In genomic region chr4:10196191-10196590, GRCh38 we compare ENCODE assay signal across 20 cellular contexts.
DNase-seq lines count a peak whose midpoint lies in the region; ATAC-seq, FAIRE-seq and TF ChIP-seq lines count a peak whose summit lies in the region.
"Had no signal": no experiment of that assay in that cellular context is flagged by ENCODE, and none has a peak within 500 bp of the region (broad histone marks: within the 10 kb centered on the region; RNA-seq: fewer than 3 reads in every experiment).

No MANE protein-coding gene starts in this region.

- no peak overlapping the region for H3K14ac ChIP-seq in IMR-90 (replicated peaks; ENCODE audit: low read depth, low read length)

- no peak overlapping the region for H2BK120ac ChIP-seq in IMR-90 (ENCODE audit: low read depth, low read length)

- intact Hi-C loops in IMR-90 (cut with micrococcal nuclease) (no loop called here), K562 (cut with micrococcal nuclease) (no loop called here)

- no peak overlapping the region for H4K91ac ChIP-seq in IMR-90 (ENCODE audit: insufficient read depth, low read depth, low read length)

- DNase-seq in A549 (ENCODE audit: low read depth in 1 of 2, low spot score in 1 of 2) (no peak), IMR-90 (no peak), K562 (ENCODE audit: extremely low read depth in 1 of 4, low spot score in 3 of 4) (no peak), pons (ENCODE audit: low spot score) (peak; percentile 0), activated gamma-delta T cell treated with Interleukin-2 at 50 U/mL for 16 hours (no peak), DMS53 (lab: John Stamatoyannopoulos, UW) (no peak)
- DNase-seq: 8988T; ACHN; BE2C; CD4-positive, alpha-beta memory T cell; DMS153; DND-41; GDM1; HCEC 1CT had no signal

- in situ Hi-C loops in IMR-90 (cut with MboI; ENCODE audit: low sequenced_read_pairs), result loop anchor here (25.0 kb wide), 1 partner anchor 109 kb away; no protein-coding TSS in a partner anchor
- in situ Hi-C loops in K562 (cut with MboI), result no loop called here

- TF ChIP-seq CTCF in A549 (IDR thresholded peaks at IDR 0.05) (no peak), IMR-90 (conservative IDR thresholded peaks at IDR 0.05; ENCODE audit: low read depth, low read length) (no peak), K562 (IDR thresholded peaks at IDR 0.05 in 2 of 3, conservative IDR thresholded peaks at IDR 0.05 in 1 of 3; ENCODE audit: insufficient read depth in 2 of 3, low read depth in 1 of 3, low read length in 3 of 3) (no peak)

- H3K4me3 ChIP-seq in A549 (no peak overlapping the region), IMR-90 (ENCODE audit: insufficient read depth, low read depth, low read length) (no peak overlapping the region), K562 (no peak overlapping the region)

- H3K27ac ChIP-seq in A549 (no peak overlapping the region), IMR-90 (ENCODE audit: insufficient read depth, low read length) (no peak overlapping the region), K562 (ENCODE audit: extremely low read depth, low read depth, low read length) (no peak overlapping the region)
- H3K27ac ChIP-seq: C4-2B, KMS-11 had no signal

- H3K27me3 ChIP-seq in IMR-90 (ENCODE audit: control insufficient read depth, insufficient read depth, low read length), result no peaks in the 10 kb centered on the region
- H3K27me3 ChIP-seq in K562 (ENCODE audit: control insufficient read depth in 2 of 2, insufficient read depth in 2 of 2, low read length in 2 of 2), result no peaks in the 10 kb centered on the region
- H3K27me3 ChIP-seq: BE2C had no signal

- no peaks in the 10 kb centered on the region for H3K9me1 ChIP-seq in IMR-90 (ENCODE audit: insufficient read depth, low read length)
- no peaks in the 10 kb centered on the region for H3K9me1 ChIP-seq in K562 (ENCODE audit: control insufficient read depth, insufficient read depth, low read length)

- no peak overlapping the region for H2BK20ac ChIP-seq in IMR-90 (ENCODE audit: low read depth, low read length)

- H3K36me3 ChIP-seq in IMR-90 (ENCODE audit: control insufficient read depth, insufficient read depth, low read length), result no peaks in the 10 kb centered on the region
- no peaks in the 10 kb centered on the region for H3K36me3 ChIP-seq in K562 (ENCODE audit: control insufficient read depth, insufficient read depth, low read length)
- H3K36me3 ChIP-seq: BE2C had no signal

- H2AK5ac ChIP-seq in IMR-90 (ENCODE audit: low read depth, low read length), result no peak overlapping the region

- FAIRE-seq in A549 (lab: Jason Lieb, UNC), result no peak
- FAIRE-seq in K562 (lab: Jason Lieb, UNC), result no peak
- FAIRE-seq: D721Med, GM12892, H1 had no signal

- no peaks in the 10 kb centered on the region for H3K9me3 ChIP-seq in A549
- H3K9me3 ChIP-seq in IMR-90 (ENCODE audit: control insufficient read depth, insufficient read depth, low read length), result no peaks in the 10 kb centered on the region
- H3K9me3 ChIP-seq in K562 (replicated peaks; ENCODE audit: control insufficient read depth, insufficient read depth, low read depth, low read length), result no peaks in the 10 kb centered on the region
- H3K9me3 ChIP-seq: BE2C had no signal

- TF ChIP-seq POLR2A in A549 (IDR thresholded peaks at IDR 0.05; ENCODE audit: low read length) (no peak), IMR-90 (IDR thresholded peaks at IDR 0.05; ENCODE audit: low read depth, low read length) (no peak), K562 (conservative IDR thresholded peaks at IDR 0.05) (no peak)

- H2AFZ ChIP-seq in IMR-90 (replicated peaks; ENCODE audit: low read length, poor library complexity) (no peak overlapping the region), K562 (ENCODE audit: low read depth, low read length) (no peak overlapping the region)

- 0% methylated on average over 1 of the region's 1 CpG for WGBS in A549 (ENCODE audit: missing lambda C conversion rate)
- no CpG with 5 or more reads among the region's 1 CpG for whole genome bisulfite sequencing in IMR-90 (ENCODE audit: extremely low coverage in 2 of 2, insufficient read length in 1 of 2), 2 experiments
- 100% methylated on average over 1 of the region's 1 CpG for WGBS in K562 (ENCODE audit: insufficient coverage, low coverage, missing lambda C conversion rate)

- POLR2A ChIA-PET in A549 (lab: Yijun Ruan, JAX), result no interaction called here
- POLR2A ChIA-PET in IMR-90 (lab: Charles Lee; ENCODE audit: unreplicated experiment), result no interaction called here
- POLR2A ChIA-PET in K562 (lab: Yijun Ruan, JAX), result interaction anchor here (3.8 kb wide), 1 partner anchor 9 kb away, joined by 20 read pairs; no protein-coding TSS in a partner anchor

- H2BK15ac ChIP-seq in IMR-90 (ENCODE audit: low read depth, low read length), result no peak overlapping the region

- H4K20me1 ChIP-seq in IMR-90 (ENCODE audit: insufficient read depth, low read length) (no peaks in the 10 kb centered on the region), K562 (replicated peaks; ENCODE audit: control insufficient read depth, insufficient read depth, low read length) (no peaks in the 10 kb centered on the region)

- H3K4me1 ChIP-seq in A549 (no peaks in the 10 kb centered on the region), IMR-90 (ENCODE audit: control insufficient read depth, insufficient read depth, low read length) (no peaks in the 10 kb centered on the region), K562 (replicated peaks in 1 of 2; ENCODE audit: control insufficient read depth in 2 of 2, insufficient read depth in 2 of 2, low read length in 2 of 2) (peaks cover 8 to 45% of the 10 kb centered on the region in 2 experiments)
- H3K4me1 ChIP-seq: BE2C had no signal

- TF ChIP-seq EP300 in A549 (IDR thresholded peaks at IDR 0.05), result no peak
- TF ChIP-seq EP300 in K562 (IDR thresholded peaks at IDR 0.05; ENCODE audit: low read length), result no peak

- no peak overlapping the region for H2AK9ac ChIP-seq in IMR-90 (replicated peaks; ENCODE audit: low read depth, low read length, poor library complexity)

- no peak for ATAC-seq in A549
- ATAC-seq in IMR-90 (ENCODE audit: low read depth), result no peak
- ATAC-seq in K562, result no peak
- no peak for ATAC-seq in HG03354 (IDR thresholded peaks at IDR 0.05; ENCODE audit: poor library complexity, severe bottlenecking, unreplicated experiment)

- CTCF ChIA-PET in A549 (lab: Yijun Ruan, JAX) (no interaction called here), IMR-90 (lab: Yijun Ruan, JAX) (no interaction called here), K562 (lab: Yijun Ruan, JAX; ENCODE audit: low intra/inter-chr PET ratio) (no interaction called here)

- no peaks in the 10 kb centered on the region for H3K79me1 ChIP-seq in IMR-90 (ENCODE audit: low read depth in 1 of 2, low read length in 2 of 2)

- no peak overlapping the region for H3K4me2 ChIP-seq in A549
- no peak overlapping the region for H3K4me2 ChIP-seq in IMR-90 (ENCODE audit: low read depth, low read length)
- H3K4me2 ChIP-seq in K562 (ENCODE audit: insufficient read depth, low read length), result no peak overlapping the region
- H3K4me2 ChIP-seq: KMS-11 had no signal

- H3K23ac ChIP-seq in IMR-90 (ENCODE audit: low read depth, low read length), result no peak overlapping the region

- no peaks in the 10 kb centered on the region for H3K79me2 ChIP-seq in K562 (ENCODE audit: control insufficient read depth, insufficient read depth, low read length)

- no peak overlapping the region for H3K4ac ChIP-seq in IMR-90 (ENCODE audit: low read depth, low read length)

- H3K56ac ChIP-seq in IMR-90 (ENCODE audit: extremely low read depth, insufficient read depth, low read length), result no peak overlapping the region

- no peak for TF ChIP-seq RAD21 in A549 (conservative IDR thresholded peaks at IDR 0.05 in 1 of 2, IDR thresholded peaks at IDR 0.05 in 1 of 2)
- TF ChIP-seq RAD21 in IMR-90 (IDR thresholded peaks at IDR 0.05; ENCODE audit: low read length), result no peak
- no peak for TF ChIP-seq RAD21 in K562 (CRISPR knock-in tag; conservative IDR thresholded peaks at IDR 0.05 in 1 of 2, IDR thresholded peaks at IDR 0.05 in 1 of 2)

- no TSS peak for BruUV-seq in IMR-90 (replicated peaks; lab: Mats Ljungman, UMichigan)
- no TSS peak for BruUV-seq in K562 (replicated peaks; lab: Mats Ljungman, UMichigan)

- no peak overlapping the region for H2BK5ac ChIP-seq in IMR-90 (ENCODE audit: low read depth, low read length, poor library complexity, severe bottlenecking)

- H3K9ac ChIP-seq in IMR-90 (ENCODE audit: low read depth, low read length), result no peak overlapping the region
- H3K9ac ChIP-seq in K562 (ENCODE audit: insufficient read depth in 1 of 2, low read depth in 2 of 2, low read length in 2 of 2), result no peak overlapping the region
- H3K9ac ChIP-seq: KMS-11 had no signal

- H4K8ac ChIP-seq in IMR-90 (ENCODE audit: low read depth in 2 of 2, low read length in 2 of 2), result no peak overlapping the region

- H4K5ac ChIP-seq in IMR-90 (ENCODE audit: low read depth, low read length), result no peak overlapping the region

- dilution Hi-C loops in IMR-90 (cut with HindIII; ENCODE audit: low sequenced_read_pairs, unreplicated experiment), result no loop called here

- no peak overlapping the region for H3K18ac ChIP-seq in IMR-90 (ENCODE audit: low read depth, low read length)

TF ChIP-seq in A549, 52 proteins besides CTCF, POLR2A, EP300 and RAD21:
- TF ChIP-seq KDM1A (IDR thresholded peaks at IDR 0.05; ENCODE audit: low read depth) (no peak), MYC (IDR thresholded peaks at IDR 0.05; ENCODE audit: borderline replicate concordance, low read length) (no peak), HDAC2 (IDR thresholded peaks at IDR 0.05) (no peak), MAFK (IDR thresholded peaks at IDR 0.05; ENCODE audit: partially characterized antibody) (peak; percentile 87)

TF ChIP-seq in IMR-90, 13 proteins besides CTCF, POLR2A, EP300 and RAD21:
- TF ChIP-seq CEBPB (IDR thresholded peaks at IDR 0.05; ENCODE audit: low read depth, low read length), result no peak
- TF ChIP-seq MAFK (IDR thresholded peaks at IDR 0.05; ENCODE audit: low read depth, low read length), result peak; percentile 90

TF ChIP-seq in K562, 482 proteins besides CTCF, POLR2A, EP300 and RAD21:
- TF ChIP-seq MAFF (IDR thresholded peaks at IDR 0.05; ENCODE audit: low read length), result peak; percentile 91
- TF ChIP-seq MAFG (tag; conservative IDR thresholded peaks at IDR 0.05), result peak; percentile 86
- peak; percentile 94 for TF ChIP-seq MAFK (IDR thresholded peaks at IDR 0.05; ENCODE audit: low read length)
- TF ChIP-seq KLF6 (CRISPR knock-in tag; IDR thresholded peaks at IDR 0.05; ENCODE audit: borderline replicate concordance), result no peak
- TF ChIP-seq, protein P1, sequence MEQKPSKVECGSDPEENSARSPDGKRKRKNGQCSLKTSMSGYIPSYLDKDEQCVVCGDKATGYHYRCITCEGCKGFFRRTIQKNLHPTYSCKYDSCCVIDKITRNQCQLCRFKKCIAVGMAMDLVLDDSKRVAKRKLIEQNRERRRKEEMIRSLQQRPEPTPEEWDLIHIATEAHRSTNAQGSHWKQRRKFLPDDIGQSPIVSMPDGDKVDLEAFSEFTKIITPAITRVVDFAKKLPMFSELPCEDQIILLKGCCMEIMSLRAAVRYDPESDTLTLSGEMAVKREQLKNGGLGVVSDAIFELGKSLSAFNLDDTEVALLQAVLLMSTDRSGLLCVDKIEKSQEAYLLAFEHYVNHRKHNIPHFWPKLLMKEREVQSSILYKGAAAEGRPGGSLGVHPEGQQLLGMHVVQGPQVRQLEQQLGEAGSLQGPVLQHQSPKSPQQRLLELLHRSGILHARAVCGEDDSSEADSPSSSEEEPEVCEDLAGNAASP (IDR thresholded peaks at IDR 0.05), result no peak
- TF ChIP-seq ZNF316 (IDR thresholded peaks at IDR 0.05), result peak; percentile 96
- TF ChIP-seq C11orf30 (IDR thresholded peaks at IDR 0.05; ENCODE audit: low read depth), result peak; percentile 92
- TF ChIP-seq ZNF830 (CRISPR knock-in tag; IDR thresholded peaks at IDR 0.05), result no peak
TF ChIP-seq in K562: peak in this region for 5.

Comparison
In these comparisons a context has a peak if more than half of its experiments do, and no peak if none do; other contexts are left out.
1. Of the 35 proteins assayed by ChIP-seq in both K562 and A549: peak only in K562: none; only in A549: none; in both: MAFK; in neither: 34.